ENCODE assay signal across 8 cellular contexts in the genomic region with DNA sequence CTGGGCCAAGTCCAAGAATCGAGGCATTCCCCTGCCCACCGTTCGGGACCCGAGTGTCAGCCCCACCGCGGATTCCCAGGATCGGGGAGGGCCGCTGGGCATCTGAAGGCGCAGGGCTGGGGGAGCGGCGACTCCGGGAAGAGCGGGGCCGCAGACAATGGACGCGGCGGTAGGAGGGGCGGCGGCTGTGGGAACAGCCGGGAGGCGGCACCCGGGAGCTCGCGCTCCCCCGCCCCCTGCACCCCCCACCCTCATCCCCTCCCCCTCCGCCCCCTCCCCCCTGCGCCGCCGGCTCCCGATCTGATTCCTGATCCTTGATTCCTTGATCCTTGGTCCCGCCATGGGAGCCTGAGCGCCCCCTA. TPM values are rescaled to one million over a fixed set of nuclear protein-coding genes. Genes with fewer than 3 reads are reported as not detected.
A peak's percentile ranks its signal among the peaks of the same experiment; 100 is the strongest.
DNase-seq lines count a peak whose midpoint lies in the region; ATAC-seq and TF ChIP-seq lines count a peak whose summit lies in the region.

A gene (plus strand): TSS at position 281 of the 362 bp plus-strand sequence. CDS start 15,274 bp downstream, outside the sequence.

- intact Hi-C loops in mucosa of descending colon (cut with DNase I, micrococcal nuclease): no loop called here

- H3K4me1 Mint-ChIP-seq in stimulated activated naive CD8-positive, alpha-beta T cell treated with anti-CD3 and anti-CD28 coated beads, Interleukin-15, Interleukin-2, amounts not matched to agents 100 ng/mL and 50 ng/mL, for 24 hours (ENCODE audit: low read depth): peaks cover 9% of the 10 kb centered on the region

- H3K9ac ChIP-seq in DND-41 (ENCODE audit: low read depth, low read length): peak within 1 kb of the TSS; percentile 83

- no peaks in the 10 kb centered on the region for H3K36me3 Mint-ChIP-seq in stimulated activated naive CD8-positive, alpha-beta T cell treated with anti-CD3 and anti-CD28 coated beads, Interleukin-15, Interleukin-2, amounts not matched to agents 100 ng/mL and 50 ng/mL, for 24 hours (ENCODE audit: low read depth)

- peak within 1 kb of the TSS; percentile 81 to 83 for H3K4me3 ChIP-seq in DND-41 (ENCODE audit: low read depth in 1 of 2, low read length in 2 of 2)
- H3K4me3 ChIP-seq in esophagus (ENCODE audit: low read depth in 1 of 2, low read length in 2 of 2): peak within 1 kb of the TSS; percentile 62 to 69
- peak within 1 kb of the TSS; percentile 44 for H3K4me3 ChIP-seq in mucosa of descending colon

- TF ChIP-seq CTCF in DND-41 (IDR thresholded peaks at IDR 0.05; ENCODE audit: borderline replicate concordance, extremely low read depth, low read length, poor library complexity, severe bottlenecking): no peak
- TF ChIP-seq CTCF in mucosa of descending colon (IDR thresholded peaks at IDR 0.05): no peak

- no peaks in the 10 kb centered on the region for H4K20me1 ChIP-seq in DND-41 (ENCODE audit: insufficient read depth, low read length)

- H2AFZ ChIP-seq in DND-41 (ENCODE audit: low read depth, low read length): peak within 1 kb of the TSS; percentile 92

- peak within 1 kb of the TSS; percentile 97 for H3K4me2 ChIP-seq in DND-41 (ENCODE audit: insufficient read depth, low read length)

- peak; percentile 76 for DNase-seq in DND-41
- peak; percentile 72 for DNase-seq in NCI-H1092 treated with DMSO at 0.1 percent for 48 hours (lab: John Stamatoyannopoulos, UW)
- peak; percentile 77 for DNase-seq in activated CD8-positive, alpha-beta memory T cell treated with anti-CD3 and anti-CD28 coated beads for 24 hours
- peak; percentile 79 to 89 (median 87) for DNase-seq in mucosa of descending colon
- DNase-seq in NOMO-1 treated with dmso at 0.1 percent for 144 hours (lab: John Stamatoyannopoulos, UW; ENCODE audit: unreplicated experiment): no peak

- H3K4me1 ChIP-seq in DND-41 (ENCODE audit: insufficient read depth, low read length) (peaks cover 24% of the 10 kb centered on the region), esophagus (ENCODE audit: control insufficient read depth in 2 of 2, insufficient read depth in 2 of 2, low read length in 1 of 2) (peaks cover 3 to 8% of the 10 kb centered on the region in 2 donors), mucosa of descending colon (ENCODE audit: low read depth) (peaks cover 12% of the 10 kb centered on the region)

- H3K27ac ChIP-seq in DND-41 (ENCODE audit: low read length) (peak within 1 kb of the TSS; percentile 76), esophagus (ENCODE audit: low read depth in 2 of 2, low read length in 1 of 2) (peak within 1 kb of the TSS; percentile 60 to 79)

- H3K36me3 ChIP-seq in DND-41 (ENCODE audit: insufficient read depth, low read length) (no peaks in the 10 kb centered on the region), esophagus (ENCODE audit: control insufficient read depth in 2 of 2, insufficient read depth in 2 of 2, low read length in 1 of 2) (no peaks in the 10 kb centered on the region), mucosa of descending colon (ENCODE audit: low read depth) (no peaks in the 10 kb centered on the region)

- no peak within 1 kb of the TSS for H3K27ac Mint-ChIP-seq in stimulated activated naive CD8-positive, alpha-beta T cell treated with anti-CD3 and anti-CD28 coated beads, Interleukin-15, Interleukin-2, amounts not matched to agents 100 ng/mL and 50 ng/mL, for 24 hours

- H3K79me2 ChIP-seq in DND-41 (ENCODE audit: insufficient read depth, low read length): peaks cover 3% of the 10 kb centered on the region; the same call in 1 of the 2 replicates

- H3K27me3 ChIP-seq in DND-41 (ENCODE audit: insufficient read depth, low read length, poor library complexity): no peaks in the 10 kb centered on the region
- no peaks in the 10 kb centered on the region for H3K27me3 ChIP-seq in esophagus (ENCODE audit: control insufficient read depth in 1 of 2, insufficient read depth in 2 of 2, low read length in 2 of 2)

- H3K27me3 Mint-ChIP-seq in stimulated activated naive CD8-positive, alpha-beta T cell treated with anti-CD3 and anti-CD28 coated beads, Interleukin-15, Interleukin-2, amounts not matched to agents 100 ng/mL and 50 ng/mL, for 24 hours: peaks cover 16% of the 10 kb centered on the region

- WGBS in esophagus, 2 donors: 0 to 1% methylated on average over 2 to 30 of the region's 32 CpGs

- H3K9me3 ChIP-seq in DND-41 (ENCODE audit: insufficient read depth, low read length, severe bottlenecking): no peaks in the 10 kb centered on the region
- no peaks in the 10 kb centered on the region for H3K9me3 ChIP-seq in esophagus (ENCODE audit: control insufficient read depth in 2 of 2, insufficient read depth in 1 of 2, low read depth in 1 of 2, low read length in 1 of 2)
- H3K9me3 ChIP-seq in mucosa of descending colon: no peaks in the 10 kb centered on the region

- ATAC-seq in DND-41 (ENCODE audit: insufficient read depth, low read depth) (peak; percentile 63), mucosa of descending colon (peak; percentile 94), GM19467 (IDR thresholded peaks at IDR 0.05; ENCODE audit: unreplicated experiment) (no peak)

- H3K4me3 Mint-ChIP-seq in stimulated activated naive CD8-positive, alpha-beta T cell treated with anti-CD3 and anti-CD28 coated beads, Interleukin-15, Interleukin-2, amounts not matched to agents 100 ng/mL and 50 ng/mL, for 24 hours: peak within 1 kb of the TSS; percentile 58

- no peaks in the 10 kb centered on the region for H3K9me3 Mint-ChIP-seq in stimulated activated naive CD8-positive, alpha-beta T cell treated with anti-CD3 and anti-CD28 coated beads, Interleukin-15, Interleukin-2, amounts not matched to agents 100 ng/mL and 50 ng/mL, for 24 hours

RNA-seq across cellular contexts. Expression of the gene that starts here (rescaled TPM):
- 1 to 10 TPM; 4.5 to 6.8 TPM for polyA plus RNA-seq in esophagus
- total RNA-seq in mucosa of descending colon: 1 to 10 TPM; 5.2 to 8.9 (median 8.7) TPM
